In the genomic region with DNA sequence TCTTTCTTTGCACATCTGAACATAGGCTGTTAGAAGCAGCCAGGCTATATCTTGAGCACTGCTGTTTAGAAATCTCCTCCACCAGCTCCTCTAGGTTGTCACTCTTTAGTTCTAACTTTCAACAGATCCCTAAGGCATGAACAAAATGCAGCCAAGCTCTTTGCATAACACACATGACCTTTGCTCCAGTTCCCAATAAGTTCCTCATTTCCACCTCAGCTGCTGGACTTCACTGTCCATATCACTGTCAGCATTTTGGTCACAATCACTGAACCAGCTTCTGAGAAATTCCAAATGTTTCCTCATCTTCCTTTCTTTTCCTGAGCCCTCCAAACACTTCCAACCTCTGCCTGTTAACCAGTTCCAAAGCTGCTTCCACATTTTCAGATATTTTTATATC, we compare ENCODE assay signal across 21 cellular contexts. TPM values are rescaled to one million over a fixed set of nuclear protein-coding genes. Genes with fewer than 3 reads are reported as not detected.
"Had no signal": no experiment of that assay in that cellular context is flagged by ENCODE, and none has a peak within 500 bp of the region (broad histone marks: within the 10 kb centered on the region; RNA-seq: fewer than 3 reads in every experiment).

No MANE protein-coding gene starts in this region.

- H3K27ac ChIP-seq: brain microvascular endothelial cell, cardiac muscle cell, SJSA1 had no signal

- H3K9me3 ChIP-seq: SJSA1 had no signal

- H3K27me3 ChIP-seq: brain microvascular endothelial cell, cardiac muscle cell had no signal

- H3K4me3 ChIP-seq: cardiac muscle cell, K562, SJSA1 had no signal

- ATAC-seq: activated CD8-positive, alpha-beta T cell treated with anti-CD3 and anti-CD28 coated beads, Interleukin-2, amount 10 ng/mL, durations not matched to agents 7 days and 5 days; activated naive CD4-positive, alpha-beta T cell treated with anti-CD3 and anti-CD28 coated beads, Interleukin-2, amount 50 U/mL, for 72 hours; K562; PC-3; WTC11 had no signal

- DNase-seq: activated CD4-positive, alpha-beta T cell treated with anti-CD3 and anti-CD28 coated beads for 48 hours; activated CD4-positive, alpha-beta T cell treated with anti-CD3 and anti-CD28 coated beads, Interleukin-2, amount 50 U/mL, for 4 hours; activated CD4-positive, CD25-positive, alpha-beta regulatory T cell treated with anti-CD3 and anti-CD28 coated beads, Interleukin-2, amount 50 U/mL, for 72 hours; activated CD8-positive, alpha-beta memory T cell treated with anti-CD3 and anti-CD28 coated beads, Interleukin-2, amount 50 U/mL, for 48 hours; activated CD8-positive, alpha-beta T cell treated with anti-CD3 and anti-CD28 coated beads, Interleukin-2, amount 10 ng/mL, durations not matched to agents 7 days and 5 days; activated T-cell treated with anti-CD3 and anti-CD28 coated beads, Interleukin-2, amount 50 U/mL, for 1 hour; brain microvascular endothelial cell; Kasumi-1; NCI-H1092 treated with DMSO at 0.1 percent for 48 hours; NCI-H1436 treated with DMSO at 0.1 percent for 48 hours; NCI-H187 treated with DMSO at 0.1 percent for 48 hours; NCI-H2081 treated with DMSO at 0.1 percent for 48 hours; NCI-H446; NCI-H524; PC-3; SHP77 had no signal

- H3K4me1 ChIP-seq: SJSA1 had no signal

- H3K36me3 ChIP-seq: brain microvascular endothelial cell, cardiac muscle cell, SJSA1 had no signal

RNA-seq across cellular contexts. Expression of a gene that starts 27.6 kb away (rescaled TPM):
- total RNA-seq: K562, PC-3 had no signal
- polyA plus RNA-seq: K562 had no signal
